ENCODE assay signal across 23 cellular contexts in genomic region chr4:17708992-17709759, GRCh38.
"Had no signal": no experiment of that assay in that cellular context is flagged by ENCODE, and none has a peak within 500 bp of the region (broad histone marks: within the 10 kb centered on the region; RNA-seq: fewer than 3 reads in every experiment).

No MANE protein-coding gene starts in this region.

- H3K9me3 Mint-ChIP-seq: activated T-cell treated with anti-CD3 and anti-CD28 coated beads, Interleukin-2, amount 50 U/mL, for 72 hours; central memory CD8-positive, alpha-beta T cell; endodermal cell; neural crest cell; stimulated activated naive CD8-positive, alpha-beta T cell treated with anti-CD3 and anti-CD28 coated beads, Interleukin-15, Interleukin-2, amounts not matched to agents 100 ng/mL and 50 ng/mL, for 24 hours had no signal

- H3K36me3 ChIP-seq: brain microvascular endothelial cell, colonic mucosa, ovary, transverse colon had no signal

- H3K4me1 ChIP-seq: psoas muscle had no signal

- H3K27me3 ChIP-seq: brain microvascular endothelial cell, colonic mucosa, ovary had no signal

- ATAC-seq: activated T-cell treated with anti-CD3 and anti-CD28 coated beads, Interleukin-2, amount 50 U/mL, for 72 hours; left lobe of liver; psoas muscle; right cardiac atrium had no signal

- H3K4me3 ChIP-seq: colonic mucosa, ovary, psoas muscle, transverse colon had no signal

- H3K27ac ChIP-seq: brain microvascular endothelial cell, colonic mucosa, epithelial cell of prostate, ovary, psoas muscle, transverse colon had no signal

- H3K27ac Mint-ChIP-seq: activated T-cell treated with anti-CD3 and anti-CD28 coated beads, Interleukin-2, amount 50 U/mL, for 72 hours; endodermal cell; stimulated activated naive CD8-positive, alpha-beta T cell treated with anti-CD3 and anti-CD28 coated beads, Interleukin-15, Interleukin-2, amounts not matched to agents 100 ng/mL and 50 ng/mL, for 24 hours had no signal

- DNase-seq: activated CD4-positive, alpha-beta T cell treated with anti-CD3 and anti-CD28 coated beads, Interleukin-2, amount 50 U/mL, for 1 hour; activated effector memory CD4-positive, alpha-beta T cell treated with anti-CD3 and anti-CD28 coated beads, Interleukin-2, amount 50 U/mL, for 16 hours; activated naive CD4-positive, alpha-beta T cell treated with anti-CD3 and anti-CD28 coated beads, Interleukin-2, amount 50 U/mL, for 16 hours; activated T-cell treated with anti-CD3 and anti-CD28 coated beads, Interleukin-2, amount 50 U/mL, for 72 hours; aorta; brain microvascular endothelial cell; colonic mucosa; endodermal cell; foreskin melanocyte; glutamatergic neuron; hippocampal formation; ovary; psoas muscle; small intestine; stimulated activated CD4-positive, alpha-beta T cell treated with anti-CD3 and anti-CD28 coated beads, Interleukin-15, amount 100 ng/mL, for 24 hours; stimulated activated CD4-positive, alpha-beta T cell treated with anti-CD3 and anti-CD28 coated beads, Interleukin-2, amount 100 ng/mL, for 48 hours; transverse colon had no signal

- H3K4me1 Mint-ChIP-seq: central memory CD8-positive, alpha-beta T cell; endodermal cell; neural crest cell had no signal

- H3K9me3 ChIP-seq: colonic mucosa, ovary, psoas muscle, transverse colon had no signal

- H3K4me3 Mint-ChIP-seq: activated T-cell treated with anti-CD3 and anti-CD28 coated beads, Interleukin-2, amount 50 U/mL, for 72 hours; central memory CD8-positive, alpha-beta T cell; endodermal cell; neural crest cell; stimulated activated naive CD8-positive, alpha-beta T cell treated with anti-CD3 and anti-CD28 coated beads, Interleukin-15, Interleukin-2, amounts not matched to agents 100 ng/mL and 50 ng/mL, for 24 hours had no signal
